ENCODE assay signal across 10 cellular contexts in the genomic region with DNA sequence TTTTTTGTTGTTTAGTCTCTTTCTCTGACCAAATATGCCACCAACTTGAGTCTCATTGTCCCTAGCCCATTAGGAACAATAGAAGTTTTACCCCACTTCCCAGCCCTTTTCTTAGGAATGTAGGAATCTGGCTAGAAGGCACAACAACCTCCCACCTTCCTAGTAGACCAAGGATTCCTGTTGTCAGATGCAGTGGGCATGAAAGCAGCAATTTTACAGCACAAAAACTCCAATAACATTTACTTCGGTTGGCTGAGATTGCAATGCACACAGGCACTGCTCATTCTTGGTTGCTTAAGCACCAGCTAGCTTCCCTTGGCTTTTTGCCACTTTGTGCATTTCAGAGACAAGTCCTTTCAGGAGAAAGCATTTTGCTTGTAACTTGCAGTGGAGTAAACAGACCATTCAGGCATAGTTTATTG.
DNase-seq lines count a peak whose midpoint lies in the region; ATAC-seq lines count a peak whose summit lies in the region.
"Had no signal": no experiment of that assay in that cellular context is flagged by ENCODE, and none has a peak within 500 bp of the region (broad histone marks: within the 10 kb centered on the region; RNA-seq: fewer than 3 reads in every experiment).

No MANE protein-coding gene starts in this region.

- H3K9me3 Mint-ChIP-seq in naive thymus-derived CD8-positive, alpha-beta T cell, result peaks cover 0 to 2% (median 0%) of the 10 kb centered on the region in 9 donors
- H3K9me3 Mint-ChIP-seq: activated CD4-positive, alpha-beta memory T cell treated with anti-CD3 and anti-CD28 coated beads for 36 hours had no signal

- H3K4me1 ChIP-seq in GM23248 (ENCODE audit: insufficient read depth), result no peaks in the 10 kb centered on the region

- H3K27me3 ChIP-seq in GM23248 (replicated peaks; ENCODE audit: insufficient read depth), result no peaks in the 10 kb centered on the region

- no peaks in the 10 kb centered on the region for H3F3A ChIP-seq in GM23248 (ENCODE audit: insufficient read depth)

- POLR2A ChIA-PET in naive thymus-derived CD8-positive, alpha-beta T cell (lab: Charles Lee), result no interaction called here

- H3K27ac Mint-ChIP-seq in naive thymus-derived CD8-positive, alpha-beta T cell, result no peak overlapping the region
- H3K27ac Mint-ChIP-seq: activated CD4-positive, alpha-beta memory T cell treated with anti-CD3 and anti-CD28 coated beads for 36 hours had no signal

- no peaks in the 10 kb centered on the region for H4K20me1 ChIP-seq in GM23248 (ENCODE audit: insufficient read depth)

- 21 to 48% methylated on average over 1 of the region's 1 CpG for WGBS in GM23248 (ENCODE audit: low coverage in 1 of 2, low lambda C conversion rate in 2 of 2, missing lambda C conversion rate in 2 of 2), 2 experiments

- ATAC-seq in HG03342 (IDR thresholded peaks at IDR 0.05; ENCODE audit: unreplicated experiment), result no peak
- ATAC-seq in naive thymus-derived CD8-positive, alpha-beta T cell, result no peak
- ATAC-seq in GM19023 (IDR thresholded peaks at IDR 0.05; ENCODE audit: unreplicated experiment), result no peak

- H3K4me3 ChIP-seq in GM23248, result no peak overlapping the region

- H3K9me2 ChIP-seq in GM23248 (ENCODE audit: insufficient read depth), result no peaks in the 10 kb centered on the region

- H3K4me1 Mint-ChIP-seq in naive thymus-derived CD8-positive, alpha-beta T cell, result no peaks in the 10 kb centered on the region

- DNase-seq in GM23248 (peak; percentile 50), NCI-H226 (peak; percentile 37), epithelial cell of prostate (ENCODE audit: low read depth, low spot score) (peak; percentile 40), non-pigmented ciliary epithelial cell (ENCODE audit: low read depth) (peak; percentile 54)
- DNase-seq in stimulated activated CD4-positive, alpha-beta T cell treated with anti-CD3 and anti-CD28 coated beads, Interleukin-1b, Interleukin-23, amount 100 ng/mL, for 48 hours, result no peak
- no peak for DNase-seq in naive thymus-derived CD8-positive, alpha-beta T cell
- DNase-seq: activated CD4-positive, alpha-beta memory T cell treated with anti-CD3 and anti-CD28 coated beads for 36 hours; NCI-H526 had no signal

- no peak overlapping the region for H3K9ac ChIP-seq in GM23248

- H3K27ac ChIP-seq in GM23248 (no peak overlapping the region), epithelial cell of prostate (no peak overlapping the region)

- no peaks in the 10 kb centered on the region for H3K36me3 ChIP-seq in GM23248 (ENCODE audit: low read depth)

- in situ Hi-C loops in GM23248 (cut with MboI), result no loop called here

- H3K79me2 ChIP-seq in GM23248 (ENCODE audit: insufficient read depth), result no peaks in the 10 kb centered on the region

- H3K27me3 Mint-ChIP-seq in naive thymus-derived CD8-positive, alpha-beta T cell, result peaks cover 7 to 18% (median 9%) of the 10 kb centered on the region in 5 donors

- no peak overlapping the region for H3K4me3 Mint-ChIP-seq in naive thymus-derived CD8-positive, alpha-beta T cell
- H3K4me3 Mint-ChIP-seq: activated CD4-positive, alpha-beta memory T cell treated with anti-CD3 and anti-CD28 coated beads for 36 hours had no signal

- no peaks in the 10 kb centered on the region for H3K36me3 Mint-ChIP-seq in naive thymus-derived CD8-positive, alpha-beta T cell
- H3K36me3 Mint-ChIP-seq: activated CD4-positive, alpha-beta memory T cell treated with anti-CD3 and anti-CD28 coated beads for 36 hours had no signal

- no peaks in the 10 kb centered on the region for H3K9me3 ChIP-seq in GM23248 (ENCODE audit: low read depth)

- H2AFZ ChIP-seq in GM23248, result no peak overlapping the region

- H3K4me2 ChIP-seq in GM23248 (ENCODE audit: unreplicated experiment), result no peak overlapping the region

Comparison
In these comparisons a context has a peak if more than half of its experiments do, and no peak if none do; other contexts are left out.
1. DNase-seq: peak in GM23248 (single experiment), NCI-H226 (single experiment), epithelial cell of prostate (single experiment) and non-pigmented ciliary epithelial cell (single experiment); none in stimulated activated CD4-positive, alpha-beta T cell treated with anti-CD3 and anti-CD28 coated beads, Interleukin-1b, Interleukin-23, amount 100 ng/mL, for 48 hours (single experiment) and naive thymus-derived CD8-positive, alpha-beta T cell (0 of 10).